18 cellular contexts compared by ENCODE assay signal in the genomic region with DNA sequence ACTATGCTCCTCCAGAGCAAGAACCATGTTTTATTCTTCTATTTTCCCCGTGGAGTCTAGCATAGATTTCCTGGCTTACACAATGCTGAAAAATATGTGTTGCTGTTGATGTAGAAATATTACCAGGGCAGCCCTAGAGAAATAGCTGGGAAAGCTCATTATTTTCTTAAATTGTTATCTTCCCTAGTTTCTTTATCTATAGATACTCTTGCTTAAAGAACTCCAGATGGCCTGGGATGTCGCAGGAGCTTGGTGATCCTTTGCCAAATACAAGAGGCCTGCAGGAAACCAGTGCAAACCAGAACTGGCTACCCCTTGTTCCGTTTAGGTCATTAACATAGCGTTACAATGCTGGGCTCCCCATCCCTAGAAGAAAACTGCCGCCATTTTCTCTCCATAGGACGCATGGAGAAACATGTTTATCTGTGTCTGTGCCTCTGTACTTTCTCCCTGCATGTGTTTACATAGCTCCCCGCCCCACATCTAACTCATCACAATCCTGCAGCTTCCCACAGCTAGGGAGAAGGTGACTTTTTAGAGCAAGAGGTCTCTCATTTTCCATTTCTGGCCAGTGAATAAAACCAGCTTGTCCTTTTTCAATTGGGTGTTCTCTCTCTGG. TPM values are rescaled to one million over a fixed set of nuclear protein-coding genes. Genes with fewer than 3 reads are reported as not detected.
DNase-seq lines count a peak whose midpoint lies in the region; ATAC-seq and TF ChIP-seq lines count a peak whose summit lies in the region.
"Had no signal": no experiment of that assay in that cellular context is flagged by ENCODE, and none has a peak within 500 bp of the region (broad histone marks: within the 10 kb centered on the region; RNA-seq: fewer than 3 reads in every experiment).

No MANE protein-coding gene starts in this region.

- DNase-seq in HT-29 (ENCODE audit: low spot score) (peak; percentile 31), left colon (no peak), mucosa of gallbladder (ENCODE audit: low spot score) (peak; percentile 33), foreskin melanocyte (no peak), HFFc6 (no peak), putamen (ENCODE audit: low spot score) (no peak)
- DNase-seq: NCI-H1105; NCI-H1694 treated with DMSO at 0.1 percent for 48 hours; NCI-H226; NCI-H524 treated with DMSO at 0.1 percent for 48 hours; NK-92 treated with Interleukin-12 subunit alpha and Interleukin-12 subunit beta, amount 100 ng/mL, for 24 hours; RPMI8226; SJCRH30 had no signal

- H3K4me3 Mint-ChIP-seq in brain, result no peak overlapping the region
- H3K4me3 Mint-ChIP-seq in HFFc6, result no peak overlapping the region
- H3K4me3 Mint-ChIP-seq: IgD-negative memory B cell had no signal

- intact Hi-C loops in left colon (cut with DNase I, micrococcal nuclease), result no loop called here

- H3K9me3 Mint-ChIP-seq in brain (no peaks in the 10 kb centered on the region), HFFc6 (no peaks in the 10 kb centered on the region)
- H3K9me3 Mint-ChIP-seq: IgD-negative memory B cell had no signal

- TF ChIP-seq CTCF in brain (conservative IDR thresholded peaks at IDR 0.05), result no peak
- TF ChIP-seq CTCF in HFFc6 (IDR thresholded peaks at IDR 0.05), result no peak

- H3K36me3 Mint-ChIP-seq in brain, result no peaks in the 10 kb centered on the region
- H3K36me3 Mint-ChIP-seq in HFFc6 (ENCODE audit: low read depth), result no peaks in the 10 kb centered on the region
- H3K36me3 Mint-ChIP-seq: IgD-negative memory B cell had no signal

- peak overlapping the region in 3 of 5 experiments; percentile 25 to 34 (median 29) for H3K27ac Mint-ChIP-seq in brain
- H3K27ac Mint-ChIP-seq in HFFc6, result no peak overlapping the region
- H3K27ac Mint-ChIP-seq: IgD-negative memory B cell had no signal

- ATAC-seq in left colon (peak; percentile 81), HG03095 (IDR thresholded peaks at IDR 0.05; ENCODE audit: unreplicated experiment) (no peak)
- ATAC-seq: A549 had no signal

- H3K4me1 Mint-ChIP-seq in brain (peaks cover 40% of the 10 kb centered on the region), HFFc6 (ENCODE audit: low read depth) (no peaks in the 10 kb centered on the region)
- H3K4me1 Mint-ChIP-seq: IgD-negative memory B cell had no signal

- peaks cover 16% of the 10 kb centered on the region for H3K27me3 Mint-ChIP-seq in brain
- peaks cover 31% of the 10 kb centered on the region for H3K27me3 Mint-ChIP-seq in HFFc6 (ENCODE audit: insufficient read depth)

RNA-seq across cellular contexts. Expression of a gene that starts 6.4 kb away (rescaled TPM):
- 8.2 and 9.1 TPM in 2 replicates for total RNA-seq in HT-29 (2014; rRNA removed; shearing (Covaris generic))
- 0.07 TPM for polyA plus RNA-seq in brain (ENCODE audit: insufficient read depth, low read depth, low replicate concordance)
- 10 to 100 TPM; 28.6 to 41.9 TPM for total RNA-seq in left colon
- total RNA-seq in mucosa of gallbladder, result 9.3 TPM
- 1 to 10 TPM in 4 of 6 experiments, under 1 TPM in 2; 0.91 to 1.5 (median 1.3) TPM for total RNA-seq in HFFc6 (2021; fragmentation: NEBNext Ultra II Directional; extraction: Animal tissue kit (Norgen Biotek cat#: 25700))
- total RNA-seq: OCI-LY7, SJCRH30 had no signal
- polyA plus RNA-seq: IgD-negative memory B cell had no signal

Comparison
In these comparisons a context has a peak if more than half of its experiments do, and no peak if none do; other contexts are left out.
1. DNase-seq: peak in HT-29 (single experiment) and mucosa of gallbladder (single experiment); none in left colon (0 of 2), foreskin melanocyte (single experiment), HFFc6 (single experiment) and putamen (single experiment).